ENCODE assay signal across 18 cellular contexts in the genomic region with DNA sequence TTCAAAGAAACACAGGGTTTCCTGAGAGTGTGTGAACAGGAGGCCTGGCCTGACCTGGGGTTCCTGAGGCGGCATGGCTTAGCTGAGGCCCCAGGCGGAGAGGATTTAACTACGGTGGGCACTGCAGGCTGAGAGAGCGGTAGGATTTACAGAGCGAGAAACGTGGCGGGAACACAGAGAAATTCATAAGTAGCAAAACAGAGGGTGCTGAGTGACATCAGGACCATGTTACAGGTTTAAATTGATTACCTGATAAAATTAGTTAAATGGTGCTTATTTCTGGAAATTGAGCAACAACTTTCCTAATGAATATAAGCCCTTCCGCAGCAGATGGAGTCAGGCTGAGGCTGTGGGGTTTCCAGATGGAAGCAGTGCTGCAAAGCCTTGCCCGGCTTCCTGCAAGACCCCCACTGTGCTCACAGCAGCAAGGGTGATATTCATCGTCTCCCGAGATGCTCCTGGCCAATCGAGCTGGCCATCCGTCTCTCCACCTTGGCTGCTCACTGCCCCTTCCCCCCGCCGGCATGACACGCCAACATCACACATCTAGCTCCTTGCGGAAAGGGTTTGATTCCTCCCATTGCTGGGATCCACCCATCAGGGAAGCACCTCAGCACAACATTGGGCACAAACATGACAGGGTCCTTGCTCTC.
A peak's percentile ranks its signal among the peaks of the same experiment; 100 is the strongest.
DNase-seq lines count a peak whose midpoint lies in the region; ATAC-seq and TF ChIP-seq lines count a peak whose summit lies in the region.
"Had no signal": no experiment of that assay in that cellular context is flagged by ENCODE, and none has a peak within 500 bp of the region (broad histone marks: within the 10 kb centered on the region; RNA-seq: fewer than 3 reads in every experiment).

No MANE protein-coding gene starts in this region.

- H3K27me3 ChIP-seq in CD4-positive, alpha-beta T cell (ENCODE audit: control insufficient read depth, insufficient read depth, low read length), result no peaks in the 10 kb centered on the region
- no peaks in the 10 kb centered on the region for H3K27me3 ChIP-seq in HUES48 (ENCODE audit: control insufficient read depth, insufficient read depth, low read length)
- H3K27me3 ChIP-seq in naive thymus-derived CD4-positive, alpha-beta T cell (ENCODE audit: control insufficient read depth in 2 of 2, insufficient read depth in 2 of 2, low read length in 2 of 2), result no peaks in the 10 kb centered on the region
- H3K27me3 ChIP-seq: thyroid gland had no signal

- no peak overlapping the region for H3K4me3 Mint-ChIP-seq in CD4-positive, alpha-beta T cell
- no peak overlapping the region for H3K4me3 Mint-ChIP-seq in activated CD8-positive, alpha-beta T cell treated with anti-CD3 and anti-CD28 coated beads, Interleukin-2, amount 10 ng/mL, durations not matched to agents 7 days and 5 days
- peak overlapping the region in 2 of 10 donors; percentile 8 to 52 for H3K4me3 Mint-ChIP-seq in naive thymus-derived CD4-positive, alpha-beta T cell
- H3K4me3 Mint-ChIP-seq: activated naive CD4-positive, alpha-beta T cell treated with anti-CD3 and anti-CD28 coated beads for 36 hours; nephron had no signal

- CTCF ChIA-PET in CD4-positive, alpha-beta T cell (lab: Charles Lee), result no interaction called here
- CTCF ChIA-PET in activated CD8-positive, alpha-beta T cell treated with anti-CD3 and anti-CD28 coated beads, Interleukin-2, amount 10 ng/mL, durations not matched to agents 7 days and 5 days (lab: Charles Lee), result no interaction called here
- CTCF ChIA-PET in naive thymus-derived CD4-positive, alpha-beta T cell (lab: Charles Lee), result interaction anchor here (0.7 kb wide), 1 partner anchor 681 kb away, joined by 3 read pairs; no protein-coding TSS in a partner anchor

- no peak overlapping the region for H3K27ac ChIP-seq in CD4-positive, alpha-beta T cell (ENCODE audit: low read depth, low read length)
- H3K27ac ChIP-seq in HUES48 (ENCODE audit: low read depth, low read length), result peak overlapping the region; percentile 21
- H3K27ac ChIP-seq in naive thymus-derived CD4-positive, alpha-beta T cell (ENCODE audit: low read depth, low read length), result peak overlapping the region; percentile 31
- H3K27ac ChIP-seq: PC-9, thyroid gland had no signal

- intact Hi-C loops in CD4-positive, alpha-beta T cell (cut with DNase I, micrococcal nuclease), result no loop called here
- intact Hi-C loops in naive thymus-derived CD4-positive, alpha-beta T cell (cut with micrococcal nuclease), result loop anchor here in 1 of 2 donors (5.0 kb wide), 1 partner anchor 37 kb away; no protein-coding TSS in a partner anchor

- H3K9ac ChIP-seq in HUES48 (ENCODE audit: low read depth, low read length), result 0 out of 2 replicates have a peak overlapping the region, but pooled peaks have one; percentile 3

- peaks cover 20% of the 10 kb centered on the region for H3K4me1 ChIP-seq in HUES48 (ENCODE audit: control insufficient read depth, insufficient read depth, low read length)
- no peaks in the 10 kb centered on the region for H3K4me1 ChIP-seq in naive thymus-derived CD4-positive, alpha-beta T cell (ENCODE audit: control insufficient read depth in 2 of 2, insufficient read depth in 2 of 2, low read length in 2 of 2)

- peak overlapping the region; percentile 84 for H3K27ac Mint-ChIP-seq in CD4-positive, alpha-beta T cell
- peak overlapping the region; percentile 84 for H3K27ac Mint-ChIP-seq in activated CD8-positive, alpha-beta T cell treated with anti-CD3 and anti-CD28 coated beads, Interleukin-2, amount 10 ng/mL, durations not matched to agents 7 days and 5 days
- peak overlapping the region; percentile 48 to 94 (median 86) for H3K27ac Mint-ChIP-seq in naive thymus-derived CD4-positive, alpha-beta T cell
- H3K27ac Mint-ChIP-seq: activated naive CD4-positive, alpha-beta T cell treated with anti-CD3 and anti-CD28 coated beads for 36 hours; nephron; progenitor cell of endocrine pancreas had no signal

- no peak for TF ChIP-seq CTCF in CD4-positive, alpha-beta T cell (IDR thresholded peaks at IDR 0.05)

- peaks cover 77% of the 10 kb centered on the region for H3K36me3 Mint-ChIP-seq in CD4-positive, alpha-beta T cell (ENCODE audit: low read depth)
- H3K36me3 Mint-ChIP-seq in activated CD8-positive, alpha-beta T cell treated with anti-CD3 and anti-CD28 coated beads, Interleukin-2, amount 10 ng/mL, durations not matched to agents 7 days and 5 days (ENCODE audit: low read depth), result peaks cover 66% of the 10 kb centered on the region
- H3K36me3 Mint-ChIP-seq in naive thymus-derived CD4-positive, alpha-beta T cell, result peaks cover 11 to 67% (median 42%) of the 10 kb centered on the region in 5 donors

- peak; percentile 26 for ATAC-seq in CD4-positive, alpha-beta T cell (ENCODE audit: poor library complexity)
- no peak for ATAC-seq in activated CD8-positive, alpha-beta T cell treated with anti-CD3 and anti-CD28 coated beads, Interleukin-2, amount 10 ng/mL, durations not matched to agents 7 days and 5 days
- no peak for ATAC-seq in naive thymus-derived CD4-positive, alpha-beta T cell
- ATAC-seq in GM18498 (IDR thresholded peaks at IDR 0.05; ENCODE audit: unreplicated experiment), result no peak
- no peak for ATAC-seq in GM21723 (IDR thresholded peaks at IDR 0.05; ENCODE audit: unreplicated experiment)
- ATAC-seq: stimulated activated naive CD8-positive, alpha-beta T cell treated with anti-CD3 and anti-CD28 coated beads, Interleukin-15, Interleukin-2, amounts not matched to agents 100 U/mL and 50 U/mL, for 24 hours had no signal

- peaks cover 19% of the 10 kb centered on the region for H3K4me1 Mint-ChIP-seq in CD4-positive, alpha-beta T cell (ENCODE audit: low read depth)
- peaks cover 26% of the 10 kb centered on the region for H3K4me1 Mint-ChIP-seq in activated CD8-positive, alpha-beta T cell treated with anti-CD3 and anti-CD28 coated beads, Interleukin-2, amount 10 ng/mL, durations not matched to agents 7 days and 5 days (ENCODE audit: low read depth)
- H3K4me1 Mint-ChIP-seq in naive thymus-derived CD4-positive, alpha-beta T cell, result peaks cover 7 to 29% (median 25%) of the 10 kb centered on the region in 7 donors

- H3K27me3 Mint-ChIP-seq in CD4-positive, alpha-beta T cell, result no peaks in the 10 kb centered on the region
- H3K27me3 Mint-ChIP-seq in activated CD8-positive, alpha-beta T cell treated with anti-CD3 and anti-CD28 coated beads, Interleukin-2, amount 10 ng/mL, durations not matched to agents 7 days and 5 days (ENCODE audit: low read depth), result no peaks in the 10 kb centered on the region
- H3K27me3 Mint-ChIP-seq in naive thymus-derived CD4-positive, alpha-beta T cell, result no peaks in the 10 kb centered on the region
- H3K27me3 Mint-ChIP-seq: progenitor cell of endocrine pancreas had no signal

- no peak for DNase-seq in CD4-positive, alpha-beta T cell
- no peak for DNase-seq in activated CD8-positive, alpha-beta T cell treated with anti-CD3 and anti-CD28 coated beads, Interleukin-2, amount 10 ng/mL, durations not matched to agents 7 days and 5 days
- DNase-seq in naive thymus-derived CD4-positive, alpha-beta T cell, result no peak
- DNase-seq in GM19238 (ENCODE audit: insufficient read length, low spot score), result no peak
- DNase-seq: activated naive CD4-positive, alpha-beta T cell treated with anti-CD3 and anti-CD28 coated beads for 36 hours; DMS79 treated with DMSO at 0.1 percent for 48 hours; MM.1S; NCI-H1694; PC-9; SHP77 treated with DMSO at 0.1 percent for 48 hours; stimulated activated CD4-positive, alpha-beta T cell treated with anti-CD3 and anti-CD28 coated beads, Interleukin-1b, Interleukin-23, amount 100 ng/mL, for 48 hours; stimulated activated naive CD8-positive, alpha-beta T cell treated with anti-CD3 and anti-CD28 coated beads, Interleukin-15, Interleukin-2, amounts not matched to agents 100 U/mL and 50 U/mL, for 24 hours; thyroid gland had no signal

- H3K9me3 Mint-ChIP-seq in CD4-positive, alpha-beta T cell, result no peaks in the 10 kb centered on the region
- no peaks in the 10 kb centered on the region for H3K9me3 Mint-ChIP-seq in activated CD8-positive, alpha-beta T cell treated with anti-CD3 and anti-CD28 coated beads, Interleukin-2, amount 10 ng/mL, durations not matched to agents 7 days and 5 days (ENCODE audit: insufficient read depth)
- peaks cover 0 to 2% (median 0%) of the 10 kb centered on the region in 11 donors for H3K9me3 Mint-ChIP-seq in naive thymus-derived CD4-positive, alpha-beta T cell
- H3K9me3 Mint-ChIP-seq: activated naive CD4-positive, alpha-beta T cell treated with anti-CD3 and anti-CD28 coated beads for 36 hours; nephron had no signal

- no peak overlapping the region for H3K4me3 ChIP-seq in HUES48 (ENCODE audit: low read depth, low read length)
- no peak overlapping the region for H3K4me3 ChIP-seq in naive thymus-derived CD4-positive, alpha-beta T cell (ENCODE audit: low read length)
- H3K4me3 ChIP-seq: PC-9, thyroid gland had no signal

- no peaks in the 10 kb centered on the region for H3K9me3 ChIP-seq in CD4-positive, alpha-beta T cell (ENCODE audit: control insufficient read depth, low read length)
- no peaks in the 10 kb centered on the region for H3K9me3 ChIP-seq in HUES48 (ENCODE audit: control insufficient read depth, insufficient read depth, low read length)
- H3K9me3 ChIP-seq in naive thymus-derived CD4-positive, alpha-beta T cell (ENCODE audit: control insufficient read depth in 2 of 3, low read length in 3 of 3), result no peaks in the 10 kb centered on the region
- H3K9me3 ChIP-seq: thyroid gland had no signal

- 0 out of 2 replicates have a peak, but pooled peaks cover 14% of the 10 kb centered on the region for H3K36me3 ChIP-seq in HUES48 (ENCODE audit: control insufficient read depth, insufficient read depth, low read length)
- peaks cover 7 to 27% (median 10%) of the 10 kb centered on the region in 3 experiments for H3K36me3 ChIP-seq in naive thymus-derived CD4-positive, alpha-beta T cell (ENCODE audit: control insufficient read depth in 2 of 3, insufficient read depth in 3 of 3, low read length in 3 of 3)

- POLR2A ChIA-PET in CD4-positive, alpha-beta T cell (lab: Charles Lee), result interaction anchor here (0.9 to 1.5 kb wide), 3 partner anchors 38 to 69 kb away, joined by 5 to 10 read pairs (median 5); no protein-coding TSS in a partner anchor
- POLR2A ChIA-PET in activated CD8-positive, alpha-beta T cell treated with anti-CD3 and anti-CD28 coated beads, Interleukin-2, amount 10 ng/mL, durations not matched to agents 7 days and 5 days (lab: Charles Lee), result interaction anchor here (0.5 kb wide), 1 partner anchor 69 kb away, joined by 3 read pairs; no protein-coding TSS in a partner anchor
- POLR2A ChIA-PET in naive thymus-derived CD4-positive, alpha-beta T cell (lab: Charles Lee), result interaction anchor here (2.3 kb wide), 2 partner anchors 38 to 70 kb away, joined by 11 to 14 read pairs; partner anchors contain the start of gene MORC3
